16 cellular contexts compared by ENCODE assay signal in genomic region chr13:110907301-110907700, GRCh38. TPM values are rescaled to one million over a fixed set of nuclear protein-coding genes. Genes with fewer than 3 reads are reported as not detected.
DNase-seq lines count a peak whose midpoint lies in the region; ATAC-seq and TF ChIP-seq lines count a peak whose summit lies in the region.
"Had no signal": no experiment of that assay in that cellular context is flagged by ENCODE, and none has a peak within 500 bp of the region (broad histone marks: within the 10 kb centered on the region; RNA-seq: fewer than 3 reads in every experiment).

No MANE protein-coding gene starts in this region.

- peaks cover 3% of the 10 kb centered on the region for H3F3A ChIP-seq in PC-3 (ENCODE audit: low read length, unreplicated experiment)

- TF ChIP-seq POLR2A in sigmoid colon (IDR thresholded peaks at IDR 0.05), result no peak

- H3K36me3 Mint-ChIP-seq in H9 (ENCODE audit: insufficient read depth in 1 of 3, low read depth in 3 of 3), result peaks cover 26 to 73% (median 72%) of the 10 kb centered on the region in 3 experiments

- H3K9ac ChIP-seq in H9 (ENCODE audit: extremely low read depth, insufficient read length, low read length), result no peak overlapping the region
- H3K9ac ChIP-seq in PC-3 (ENCODE audit: low read length), result peak overlapping the region; percentile 64

- WGBS in H9 (ENCODE audit: extremely low coverage, insufficient read length, low lambda C conversion rate), result no CpG with 5 or more reads among the region's 4 CpGs
- WGBS in sigmoid colon, 2 donors, result 68 to 82% methylated on average over 3 of the region's 4 CpGs

- H3K4me3 Mint-ChIP-seq in H9, result peak overlapping the region; percentile 7 to 42; a peak in 3 of 5 replicates

- no peaks in the 10 kb centered on the region for H3K27me3 Mint-ChIP-seq in H9 (ENCODE audit: low read depth)

- no peaks in the 10 kb centered on the region for H3K9me3 Mint-ChIP-seq in H9

- no peak overlapping the region for H2AFZ ChIP-seq in H9 (ENCODE audit: low read length)
- no peak overlapping the region for H2AFZ ChIP-seq in PC-3 (ENCODE audit: low read length)

- H4K5ac ChIP-seq in H9 (ENCODE audit: insufficient read length, low read depth, low read length), result no peak overlapping the region

- H3K23ac ChIP-seq in H9 (ENCODE audit: insufficient read length, low read depth, low read length), result no peak overlapping the region

- H3K79me2 ChIP-seq in H9 (ENCODE audit: insufficient read depth, low read length), result peaks cover 50% of the 10 kb centered on the region; the same call in 1 of the 2 replicates
- H3K79me2 ChIP-seq in PC-3 (ENCODE audit: low read length), result peaks cover 92% of the 10 kb centered on the region

- H3K4me3 ChIP-seq in PC-3 (ENCODE audit: low read length) (no peak overlapping the region), sigmoid colon (no peak overlapping the region)
- H3K4me3 ChIP-seq: SJCRH30 had no signal

- DNase-seq in H9 (no peak), PC-3 (no peak), foreskin keratinocyte (no peak), sigmoid colon (no peak), occipital lobe (lab: John Stamatoyannopoulos, UW) (no peak), 8988T (no peak)
- DNase-seq: activated effector memory CD4-positive, alpha-beta T cell treated with anti-CD3 and anti-CD28 coated beads, Interleukin-2, amount 50 U/mL, for 16 hours; caudate nucleus; midbrain; NCI-H1417; NCI-H526; SJCRH30; stimulated activated CD4-positive, alpha-beta T cell treated with anti-CD3 and anti-CD28 coated beads, Interleukin-2, amount 100 ng/mL, for 48 hours had no signal

- no peak for TF ChIP-seq CTCF in H9 (conservative IDR thresholded peaks at IDR 0.05)
- TF ChIP-seq CTCF in PC-3 (conservative IDR thresholded peaks at IDR 0.05; ENCODE audit: low read depth, low read length), result no peak
- no peak for TF ChIP-seq CTCF in foreskin keratinocyte (conservative IDR thresholded peaks at IDR 0.05)
- no peak for TF ChIP-seq CTCF in sigmoid colon (IDR thresholded peaks at IDR 0.05)

- ATAC-seq in PC-3 (no peak), foreskin keratinocyte (no peak), HG03280 (IDR thresholded peaks at IDR 0.05; ENCODE audit: unreplicated experiment) (no peak), GM21786 (IDR thresholded peaks at IDR 0.05; ENCODE audit: unreplicated experiment) (no peak)
- ATAC-seq: activated CD4-positive, CD25-positive, alpha-beta regulatory T cell treated with anti-CD3 and anti-CD28 coated beads, Interleukin-2, amount 50 U/mL, for 24 hours had no signal

- no peak overlapping the region for H3K18ac ChIP-seq in H9 (ENCODE audit: insufficient read length, low read depth, low read length)

- H3K79me1 ChIP-seq in H9 (ENCODE audit: insufficient read depth, low read depth, low read length, poor library complexity, severe bottlenecking), result no peaks in the 10 kb centered on the region

- TF ChIP-seq EP300 in sigmoid colon (IDR thresholded peaks at IDR 0.05), result no peak

- no peak overlapping the region for H2AK5ac ChIP-seq in H9 (ENCODE audit: insufficient read length, low read length)

- no peak overlapping the region for H2BK12ac ChIP-seq in H9 (ENCODE audit: insufficient read length, low read depth, low read length)

- no peak overlapping the region for H2BK120ac ChIP-seq in H9 (ENCODE audit: low read depth, low read length, poor library complexity, severe bottlenecking)

- H2BK15ac ChIP-seq in H9 (ENCODE audit: low read depth, low read length), result no peak overlapping the region

- H3K4me1 Mint-ChIP-seq in H9, result peaks cover 65% of the 10 kb centered on the region in 2 experiments

- H3K9me2 ChIP-seq in PC-3 (replicated peaks; ENCODE audit: low read length), result no peaks in the 10 kb centered on the region

- H3K56ac ChIP-seq in H9 (ENCODE audit: insufficient read length, low read depth, low read length), result no peak overlapping the region

- H3K36me3 ChIP-seq in PC-3 (ENCODE audit: low read depth, low read length) (peaks cover 48% of the 10 kb centered on the region), sigmoid colon (peaks cover 0 to 47% (median 2%) of the 10 kb centered on the region in 4 donors)

- CTCF ChIA-PET in PC-3 (lab: Charles Lee), result no interaction called here

- H3K23me2 ChIP-seq in H9 (ENCODE audit: insufficient read length, low read depth, low read length, poor library complexity, severe bottlenecking), result peaks cover 3% of the 10 kb centered on the region

- BruUV-seq in PC-3 (replicated peaks; lab: Mats Ljungman, UMichigan), result no TSS peak

- H3K27ac ChIP-seq in H9 (ENCODE audit: insufficient read length, low read depth, low read length) (no peak overlapping the region), PC-3 (ENCODE audit: low read length) (peak overlapping the region; percentile 95), foreskin keratinocyte (peak overlapping the region; percentile 97), sigmoid colon (peak overlapping the region in 3 of 4 donors; percentile 34 to 68 (median 38))
- H3K27ac ChIP-seq: SJCRH30 had no signal

- peak overlapping the region; percentile 92 to 99 (median 98); a peak in 6 of 7 replicates for H3K27ac Mint-ChIP-seq in H9

- H4K8ac ChIP-seq in H9 (replicated peaks; ENCODE audit: insufficient read length, low read depth, low read length), result no peak overlapping the region

- H3K27me3 ChIP-seq in H9 (ENCODE audit: insufficient read depth, low read length) (no peaks in the 10 kb centered on the region), PC-3 (ENCODE audit: low read length) (no peaks in the 10 kb centered on the region), foreskin keratinocyte (no peaks in the 10 kb centered on the region), sigmoid colon (no peaks in the 10 kb centered on the region)
- H3K27me3 ChIP-seq: SJCRH30 had no signal

- H3K9me3 ChIP-seq in H9 (ENCODE audit: control insufficient read depth, low read depth, low read length) (no peaks in the 10 kb centered on the region), PC-3 (ENCODE audit: low read length) (no peaks in the 10 kb centered on the region), sigmoid colon (no peaks in the 10 kb centered on the region)
- H3K9me3 ChIP-seq: SJCRH30 had no signal

- H3T11ph ChIP-seq in H9 (ENCODE audit: low read length), result no peak overlapping the region

- POLR2A ChIA-PET in PC-3 (lab: Charles Lee; ENCODE audit: unreplicated experiment), result no interaction called here

- no peaks in the 10 kb centered on the region for H4K20me1 ChIP-seq in H9 (ENCODE audit: control insufficient read depth, insufficient read depth, insufficient read length)
- peaks cover 39% of the 10 kb centered on the region for H4K20me1 ChIP-seq in PC-3 (ENCODE audit: low read length)

- H3K4me2 ChIP-seq in H9 (ENCODE audit: insufficient read depth, insufficient read length, low read length), result no peak overlapping the region
- peak overlapping the region; percentile 76 for H3K4me2 ChIP-seq in PC-3 (ENCODE audit: low read length)

- no peak overlapping the region for H2BK5ac ChIP-seq in H9 (ENCODE audit: insufficient read length, low read length)

- H4K91ac ChIP-seq in H9 (ENCODE audit: insufficient read length, low read depth, low read length), result no peak overlapping the region

- H3K4me1 ChIP-seq in H9 (ENCODE audit: insufficient read depth, low read length), result peaks cover 20% of the 10 kb centered on the region
- peaks cover 47% of the 10 kb centered on the region for H3K4me1 ChIP-seq in PC-3 (ENCODE audit: insufficient read depth, low read length)
- peaks cover 22% of the 10 kb centered on the region for H3K4me1 ChIP-seq in foreskin keratinocyte
- H3K4me1 ChIP-seq in sigmoid colon, result peaks cover 0 to 80% (median 65%) of the 10 kb centered on the region in 4 donors

- no peak overlapping the region for H3K4ac ChIP-seq in H9 (ENCODE audit: low read depth, low read length)

- intact Hi-C loops in PC-3 (cut with micrococcal nuclease) (no loop called here), sigmoid colon (cut with DNase I) (no loop called here)

- no peak overlapping the region for H2BK20ac ChIP-seq in H9 (ENCODE audit: low read depth, low read length, poor library complexity, severe bottlenecking)

- H3K14ac ChIP-seq in H9 (ENCODE audit: insufficient read depth, low read length), result no peak overlapping the region

RNA-seq across cellular contexts. Expression of gene ANKRD10, which starts 7.6 kb away (rescaled TPM):
- total RNA-seq in H9 (2021), result 159 and 160 TPM in 2 replicates
- total RNA-seq in PC-3 (2014; rRNA removed), result 47.1 and 60.2 TPM in 2 replicates
- 29.5 and 32.9 TPM in 2 replicates for total RNA-seq in foreskin keratinocyte
- 11.0 and 13.3 TPM in 2 replicates for polyA plus RNA-seq in foreskin keratinocyte
- total RNA-seq in sigmoid colon, result 100 to 1,000 TPM; 141 to 179 (median 150) TPM
- 10 to 100 TPM; 41.4 to 73.0 (median 44.9) TPM for polyA plus RNA-seq in sigmoid colon
- total RNA-seq in occipital lobe, result 195 TPM
